Comparison of ENCODE assay signal across 15 cellular contexts in the genomic region with DNA sequence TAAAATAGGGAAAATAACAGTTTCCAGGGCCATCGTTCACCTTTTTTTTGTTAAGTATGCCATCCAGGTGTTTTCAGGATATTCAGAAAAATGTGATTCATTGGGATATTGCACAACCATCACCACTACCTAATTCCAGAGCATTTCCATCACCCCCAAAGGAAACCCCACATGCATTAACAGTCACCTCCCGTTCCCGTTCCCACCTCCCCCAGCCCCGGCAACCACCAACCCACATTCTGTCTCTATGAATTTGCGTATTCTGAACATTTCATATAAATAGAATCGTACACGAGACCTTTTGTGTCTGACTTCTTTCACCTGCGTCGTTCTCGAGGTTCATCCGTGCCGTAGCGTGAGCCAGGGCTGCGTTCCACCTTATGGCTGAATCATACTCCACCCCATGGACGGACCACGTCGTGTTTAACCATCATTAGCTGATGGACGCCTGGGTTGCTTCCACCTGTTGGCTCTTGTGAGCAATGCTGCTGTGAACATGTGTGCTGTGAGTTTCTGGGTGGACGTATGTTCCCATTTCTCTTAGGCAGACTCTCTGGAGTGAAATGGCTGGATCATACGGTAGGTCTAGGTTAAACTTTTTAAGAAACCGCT. TPM values are rescaled to one million over a fixed set of nuclear protein-coding genes. Genes with fewer than 3 reads are reported as not detected.
A peak's percentile ranks its signal among the peaks of the same experiment; 100 is the strongest.
DNase-seq lines count a peak whose midpoint lies in the region; ATAC-seq, FAIRE-seq and TF ChIP-seq lines count a peak whose summit lies in the region.
"Had no signal": no experiment of that assay in that cellular context is flagged by ENCODE, and none has a peak within 500 bp of the region (broad histone marks: within the 10 kb centered on the region; RNA-seq: fewer than 3 reads in every experiment).

No MANE protein-coding gene starts in this region.

- H3K27ac ChIP-seq in mammary epithelial cell (ENCODE audit: insufficient read depth, low read depth, low read length) (no peak overlapping the region), RWPE1 (no peak overlapping the region)

- in situ Hi-C loops in mammary epithelial cell (cut with MboI; ENCODE audit: low sequenced_read_pairs in 2 of 2), result no loop called here

- POLR2A ChIA-PET in MCF 10A (lab: Yijun Ruan, JAX), result interaction anchor here (0.6 to 1.2 kb wide), 2 partner anchors 10 to 612 kb away, joined by 3 to 4 read pairs; no protein-coding TSS in a partner anchor
- POLR2A ChIA-PET in RWPE1 (lab: Yijun Ruan, JAX; ENCODE audit: low non-redundant PET), result no interaction called here

- CTCF ChIA-PET in mammary epithelial cell (lab: Charles Lee; ENCODE audit: low non-redundant PET), result no interaction called here
- CTCF ChIA-PET in MCF 10A (lab: Yijun Ruan, JAX), result interaction anchor here (0.6 to 0.7 kb wide), 2 partner anchors 22 to 102 kb away, joined by 3 to 4 read pairs; no protein-coding TSS in a partner anchor
- CTCF ChIA-PET in RWPE1 (lab: Yijun Ruan, JAX), result no interaction called here

- FAIRE-seq in HTR-8/SVneo (lab: Jason Lieb, UNC), result no peak
- FAIRE-seq: A204.1, GM19239, H54 had no signal

- H3K36me3 Mint-ChIP-seq in MCF 10A (ENCODE audit: insufficient read depth, unreplicated experiment), result peaks cover 13% of the 10 kb centered on the region
- H3K36me3 Mint-ChIP-seq in stimulated activated memory B cell treated with anti-CD40 and anti-IgM and Interleukin-4, amounts not matched to agents 10 μg/mL and 1 μg/mL and 100 μg/mL, for 72 hours, result no peaks in the 10 kb centered on the region
- H3K36me3 Mint-ChIP-seq: CD8-positive, alpha-beta memory T cell had no signal

- H3K4me1 Mint-ChIP-seq in MCF 10A (ENCODE audit: insufficient read depth, unreplicated experiment), result peaks cover 25% of the 10 kb centered on the region
- peaks cover 9% of the 10 kb centered on the region for H3K4me1 Mint-ChIP-seq in stimulated activated memory B cell treated with anti-CD40 and anti-IgM and Interleukin-4, amounts not matched to agents 10 μg/mL and 1 μg/mL and 100 μg/mL, for 72 hours
- H3K4me1 Mint-ChIP-seq: CD8-positive, alpha-beta memory T cell had no signal

- H3K27me3 ChIP-seq in mammary epithelial cell (ENCODE audit: insufficient read depth, low read length), result no peaks in the 10 kb centered on the region
- H3K27me3 ChIP-seq: BLaER1 treated with 17β-estradiol and CSF1 and Interleukin-3, amounts not matched to agents 10 nM and 100 nM had no signal

- H3K36me3 ChIP-seq in mammary epithelial cell (ENCODE audit: insufficient read depth, low read length), result no peaks in the 10 kb centered on the region
- H3K36me3 ChIP-seq: BLaER1 treated with 17β-estradiol and CSF1 and Interleukin-3, amounts not matched to agents 10 nM and 100 nM had no signal

- H3K4me3 Mint-ChIP-seq in MCF 10A (ENCODE audit: unreplicated experiment), result no peak overlapping the region
- no peak overlapping the region for H3K4me3 Mint-ChIP-seq in stimulated activated memory B cell treated with anti-CD40 and anti-IgM and Interleukin-4, amounts not matched to agents 10 μg/mL and 1 μg/mL and 100 μg/mL, for 72 hours
- H3K4me3 Mint-ChIP-seq: CD8-positive, alpha-beta memory T cell; IgD-negative memory B cell had no signal

- no peaks in the 10 kb centered on the region for H3K79me2 ChIP-seq in mammary epithelial cell (ENCODE audit: insufficient read depth, low read length)

- intact Hi-C loops in mammary epithelial cell (cut with micrococcal nuclease), result no loop called here
- intact Hi-C loops in MCF 10A (cut with micrococcal nuclease), result no loop called here

- H3K9me3 Mint-ChIP-seq in MCF 10A (ENCODE audit: unreplicated experiment), result no peaks in the 10 kb centered on the region
- peaks cover 10% of the 10 kb centered on the region for H3K9me3 Mint-ChIP-seq in stimulated activated memory B cell treated with anti-CD40 and anti-IgM and Interleukin-4, amounts not matched to agents 10 μg/mL and 1 μg/mL and 100 μg/mL, for 72 hours

- no peak overlapping the region for H3K27ac Mint-ChIP-seq in MCF 10A (ENCODE audit: low read depth, unreplicated experiment)
- no peak overlapping the region for H3K27ac Mint-ChIP-seq in stimulated activated memory B cell treated with anti-CD40 and anti-IgM and Interleukin-4, amounts not matched to agents 10 μg/mL and 1 μg/mL and 100 μg/mL, for 72 hours
- H3K27ac Mint-ChIP-seq: CD8-positive, alpha-beta memory T cell; IgD-negative memory B cell had no signal

- DNase-seq in mammary epithelial cell, result peak; percentile 76
- no peak for DNase-seq in MCF 10A (ENCODE audit: unreplicated experiment)
- DNase-seq in RWPE1 (ENCODE audit: low spot score), result peak; percentile 70
- peak; percentile 89 for DNase-seq in epithelial cell of esophagus (ENCODE audit: low read depth)
- DNase-seq in HTR-8/SVneo (ENCODE audit: insufficient read length, low spot score), result no peak
- DNase-seq: CD8-positive, alpha-beta memory T cell had no signal

- no peaks in the 10 kb centered on the region for H3K27me3 Mint-ChIP-seq in MCF 10A (ENCODE audit: insufficient read depth, unreplicated experiment)
- peaks cover 21% of the 10 kb centered on the region for H3K27me3 Mint-ChIP-seq in stimulated activated memory B cell treated with anti-CD40 and anti-IgM and Interleukin-4, amounts not matched to agents 10 μg/mL and 1 μg/mL and 100 μg/mL, for 72 hours

- ATAC-seq in GM19395 (IDR thresholded peaks at IDR 0.05; ENCODE audit: unreplicated experiment) (no peak), GM18907 (IDR thresholded peaks at IDR 0.05; ENCODE audit: unreplicated experiment) (no peak)
- no peak for ATAC-seq in stimulated activated memory B cell treated with anti-CD40 and anti-IgM and Interleukin-4, amounts not matched to agents 10 μg/mL and 1 μg/mL and 100 μg/mL, for 72 hours
- ATAC-seq: SK-N-SH treated with all-trans-retinoic acid at 6 μM for 48 hours had no signal

- TF ChIP-seq CTCF in mammary epithelial cell (conservative IDR thresholded peaks at IDR 0.05 in 1 of 2, IDR thresholded peaks at IDR 0.05 in 1 of 2; ENCODE audit: extremely low read depth in 1 of 2, insufficient read depth in 1 of 2, low read depth in 1 of 2, low read length in 2 of 2) (no peak), MCF 10A (IDR thresholded peaks at IDR 0.05; ENCODE audit: unreplicated experiment) (no peak), RWPE1 (conservative IDR thresholded peaks at IDR 0.05; ENCODE audit: low read depth) (no peak), epithelial cell of esophagus (IDR thresholded peaks at IDR 0.05; ENCODE audit: insufficient read depth, low read depth, low read length, missing control alignments) (no peak)

- BruUV-seq in mammary epithelial cell (replicated peaks; lab: Mats Ljungman, UMichigan) (no TSS peak), MCF 10A (replicated peaks; lab: Mats Ljungman, UMichigan) (no TSS peak)

- H3K4me2 ChIP-seq in mammary epithelial cell (ENCODE audit: insufficient read depth, low read depth, low read length), result peak overlapping the region; percentile 2

- H3K9me3 ChIP-seq in mammary epithelial cell (replicated peaks; ENCODE audit: insufficient read depth, low read length), result peaks cover 2% of the 10 kb centered on the region

- H3K4me3 ChIP-seq in mammary epithelial cell (replicated peaks in 1 of 3; ENCODE audit: insufficient read depth in 1 of 3, low read depth in 2 of 3, low read length in 3 of 3), result no peak overlapping the region
- H3K4me3 ChIP-seq in epithelial cell of esophagus (ENCODE audit: low read length), result no peak overlapping the region
- H3K4me3 ChIP-seq: BLaER1 treated with 17β-estradiol and CSF1 and Interleukin-3, amounts not matched to agents 10 nM and 100 nM had no signal

- H3K9ac ChIP-seq in mammary epithelial cell (ENCODE audit: insufficient read depth, low read length), result no peak overlapping the region

- no peaks in the 10 kb centered on the region for H4K20me1 ChIP-seq in mammary epithelial cell (ENCODE audit: insufficient read depth, low read length)
- H4K20me1 ChIP-seq: BLaER1 treated with 17β-estradiol and CSF1 and Interleukin-3, amounts not matched to agents 10 nM and 100 nM had no signal

- H2AFZ ChIP-seq in mammary epithelial cell (ENCODE audit: low read depth, low read length), result no peak overlapping the region

- WGBS in mammary epithelial cell (ENCODE audit: low coverage, missing lambda C conversion rate), result 88% methylated on average over 18 of the region's 21 CpGs

- peaks cover 40% of the 10 kb centered on the region for H3K4me1 ChIP-seq in mammary epithelial cell (ENCODE audit: insufficient read depth, low read length)

- dilution Hi-C loops in mammary epithelial cell (cut with HindIII; ENCODE audit: low sequenced_read_pairs), result no loop called here

RNA-seq across cellular contexts. Expression of a gene that starts 51.0 kb away (rescaled TPM):
- total RNA-seq in mammary epithelial cell (100 to 1,000 TPM in 1 of 2 donors, 10 to 100 TPM in 1; 70.5 to 158 TPM), MCF 10A (2022) (145 and 177 TPM in 2 replicates)
- 18.9 TPM for polyA plus RNA-seq in mammary epithelial cell
- 117 TPM for polyA minus RNA-seq in mammary epithelial cell

Comparison
In these comparisons a context has a peak if more than half of its experiments do, and no peak if none do; other contexts are left out.
1. DNase-seq: peak in mammary epithelial cell (single experiment), RWPE1 (single experiment) and epithelial cell of esophagus (single experiment); none in MCF 10A (single experiment) and HTR-8/SVneo (single experiment).